Comparison of ENCODE assay signal across 8 cellular contexts in the genomic region with DNA sequence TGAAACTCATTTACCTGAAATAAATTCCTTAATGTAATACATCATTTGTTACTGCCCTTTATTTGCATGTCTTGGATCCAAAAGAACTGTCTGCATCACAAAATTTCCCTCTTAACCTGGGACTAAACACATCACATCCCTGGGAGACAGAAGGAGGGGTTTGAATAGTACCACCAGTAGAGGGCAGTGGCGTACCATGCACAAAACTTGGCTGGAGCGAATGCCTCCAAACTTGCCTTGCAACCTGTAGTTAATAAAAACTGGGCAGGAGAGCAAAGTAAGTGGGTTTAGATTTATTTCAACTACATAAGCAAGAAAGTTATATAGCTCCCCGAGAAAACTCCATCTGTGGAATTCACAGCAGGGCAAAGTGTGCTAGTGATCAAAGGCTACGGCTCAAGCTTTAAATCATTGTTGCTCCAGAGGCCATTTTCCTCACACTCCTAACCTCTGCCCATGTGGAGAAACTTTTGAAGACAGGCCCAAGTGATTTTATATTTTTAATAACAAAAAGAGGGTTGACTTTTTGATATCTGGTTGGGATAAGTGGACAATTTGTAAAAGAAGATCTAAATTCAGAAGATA.
A peak's percentile ranks its signal among the peaks of the same experiment; 100 is the strongest.
DNase-seq lines count a peak whose midpoint lies in the region; ATAC-seq and TF ChIP-seq lines count a peak whose summit lies in the region.

No MANE protein-coding gene starts in this region.

- peak; percentile 77 for TF ChIP-seq CTCF in epithelial cell of proximal tubule (conservative IDR thresholded peaks at IDR 0.05; ENCODE audit: low read depth, low read length)

- no peak overlapping the region for H3K4me3 ChIP-seq in epithelial cell of proximal tubule (ENCODE audit: low read depth, low read length)
- no peak overlapping the region for H3K4me3 ChIP-seq in effector memory CD4-positive, alpha-beta T cell (ENCODE audit: insufficient read depth, low read depth, low read length, poor library complexity, severe bottlenecking)

- H3K4me1 ChIP-seq in effector memory CD4-positive, alpha-beta T cell (ENCODE audit: control insufficient read depth, insufficient read depth, low read length, poor library complexity, severe bottlenecking), result no peaks in the 10 kb centered on the region

- DNase-seq in CMK (ENCODE audit: low read depth), result peak; percentile 20
- DNase-seq in HuH-7 (ENCODE audit: low spot score), result peak; percentile 45
- DNase-seq in SK-MEL-5 (ENCODE audit: low read depth, low spot score), result peak; percentile 75
- no peak for DNase-seq in epithelial cell of proximal tubule (ENCODE audit: low read depth)
- DNase-seq in non-pigmented ciliary epithelial cell (ENCODE audit: low read depth), result peak; percentile 32
- DNase-seq in effector memory CD4-positive, alpha-beta T cell, result no peak

- in situ Hi-C loops in SK-MEL-5 (cut with HindIII; ENCODE audit: low pct_unique_long_range_greater_than_20kb, low sequenced_read_pairs), result no loop called here

- no peak for TF ChIP-seq POLR2A in GM18505 (IDR thresholded peaks at IDR 0.05; ENCODE audit: borderline replicate concordance, extremely low read depth, insufficient read depth, insufficient read length)

- no peaks in the 10 kb centered on the region for H3K36me3 ChIP-seq in effector memory CD4-positive, alpha-beta T cell (ENCODE audit: control insufficient read depth, insufficient read depth, low read length)

- ATAC-seq in GM18505 (IDR thresholded peaks at IDR 0.05; ENCODE audit: unreplicated experiment) (peak; percentile 70), HG03571 (IDR thresholded peaks at IDR 0.05; ENCODE audit: unreplicated experiment) (no peak)

- H3K27me3 ChIP-seq in effector memory CD4-positive, alpha-beta T cell (replicated peaks; ENCODE audit: control insufficient read depth, insufficient read depth, low read length, poor library complexity, severe bottlenecking), result no peaks in the 10 kb centered on the region

- H3K27ac ChIP-seq in effector memory CD4-positive, alpha-beta T cell (ENCODE audit: insufficient read depth, low read length, poor library complexity, severe bottlenecking), result no peak overlapping the region

- no peaks in the 10 kb centered on the region for H3K9me3 ChIP-seq in effector memory CD4-positive, alpha-beta T cell (ENCODE audit: control insufficient read depth, low read length)

Comparison
In these comparisons a context has a peak if more than half of its experiments do, and no peak if none do; other contexts are left out.
1. DNase-seq: peak in CMK (single experiment), HuH-7 (single experiment), SK-MEL-5 (single experiment) and non-pigmented ciliary epithelial cell (single experiment); none in epithelial cell of proximal tubule (single experiment) and effector memory CD4-positive, alpha-beta T cell (0 of 3).